In genomic region chr14:75654127-75654732, GRCh38 we compare ENCODE assay signal across 1 cellular context.
TF ChIP-seq lines count a peak whose summit lies in the region.

No MANE protein-coding gene starts in this region.

TF ChIP-seq in SK-N-SH, 30 proteins besides CTCF, POLR2A, EP300 and RAD21 (continued from another document):
- no peak for TF ChIP-seq TEAD4 (IDR thresholded peaks at IDR 0.05; ENCODE audit: borderline replicate concordance, insufficient read depth)
